Comparison of ENCODE assay signal across 8 cellular contexts in genomic region chr11:112016765-112017356, GRCh38. TPM values are rescaled to one million over a fixed set of nuclear protein-coding genes. Genes with fewer than 3 reads are reported as not detected.
A peak's percentile ranks its signal among the peaks of the same experiment; 100 is the strongest.
DNase-seq lines count a peak whose midpoint lies in the region; ATAC-seq and TF ChIP-seq lines count a peak whose summit lies in the region.

No MANE protein-coding gene starts in this region.

- peak overlapping the region; percentile 6 to 30 for H3K27ac ChIP-seq in esophagus (ENCODE audit: low read depth in 2 of 2, low read length in 1 of 2)
- peak overlapping the region; percentile 73 for H3K27ac ChIP-seq in suprapubic skin

- H3K36me3 Mint-ChIP-seq in stimulated activated naive B cell treated with anti-CD40 and anti-IgM and Interleukin-4, amounts not matched to agents 10 μg/mL and 1 μg/mL and 100 μg/mL, for 72 hours: no peaks in the 10 kb centered on the region
- H3K36me3 Mint-ChIP-seq in activated CD4-positive, alpha-beta memory T cell treated with anti-CD3 and anti-CD28 coated beads, Interleukin-2, amount 10 ng/mL, durations not matched to agents 7 days and 5 days (ENCODE audit: low read depth): peaks cover 6% of the 10 kb centered on the region

- TF ChIP-seq POLR2A in suprapubic skin (IDR thresholded peaks at IDR 0.05): no peak

- POLR2A ChIA-PET in activated CD4-positive, alpha-beta memory T cell treated with anti-CD3 and anti-CD28 coated beads, Interleukin-2, amount 10 ng/mL, durations not matched to agents 7 days and 5 days (lab: Charles Lee): interaction anchor here (1.3 kb wide), 1 partner anchor 14 kb away, joined by 3 read pairs; no protein-coding TSS in a partner anchor

- DNase-seq in suprapubic skin (ENCODE audit: low spot score in 2 of 2) (peak in 1 of 2 donors; percentile 68), NCI-H1092 treated with DMSO at 0.1 percent for 48 hours (lab: John Stamatoyannopoulos, UW) (no peak)
- no peak for DNase-seq in stimulated activated naive CD4-positive, alpha-beta T cell treated with Interleukin-2 at 50 U/mL for 16 hours (lab: John Stamatoyannopoulos, UW)
- DNase-seq in stimulated activated naive B cell treated with anti-CD40 and anti-IgM and Interleukin-4, amounts not matched to agents 10 μg/mL and 1 μg/mL and 100 μg/mL, for 72 hours: no peak
- DNase-seq in activated CD4-positive, alpha-beta memory T cell treated with anti-CD3 and anti-CD28 coated beads, Interleukin-2, amount 10 ng/mL, durations not matched to agents 7 days and 5 days: no peak

- peaks cover 5 to 9% of the 10 kb centered on the region in 2 donors for H3K4me1 Mint-ChIP-seq in stimulated activated naive B cell treated with anti-CD40 and anti-IgM and Interleukin-4, amounts not matched to agents 10 μg/mL and 1 μg/mL and 100 μg/mL, for 72 hours
- no peaks in the 10 kb centered on the region for H3K4me1 Mint-ChIP-seq in activated CD4-positive, alpha-beta memory T cell treated with anti-CD3 and anti-CD28 coated beads, Interleukin-2, amount 10 ng/mL, durations not matched to agents 7 days and 5 days

- H3K27me3 Mint-ChIP-seq in stimulated activated naive B cell treated with anti-CD40 and anti-IgM and Interleukin-4, amounts not matched to agents 10 μg/mL and 1 μg/mL and 100 μg/mL, for 72 hours: peaks cover 0 to 13% of the 10 kb centered on the region in 2 donors
- H3K27me3 Mint-ChIP-seq in activated CD4-positive, alpha-beta memory T cell treated with anti-CD3 and anti-CD28 coated beads, Interleukin-2, amount 10 ng/mL, durations not matched to agents 7 days and 5 days: no peaks in the 10 kb centered on the region

- H3K9me3 Mint-ChIP-seq in stimulated activated naive B cell treated with anti-CD40 and anti-IgM and Interleukin-4, amounts not matched to agents 10 μg/mL and 1 μg/mL and 100 μg/mL, for 72 hours: no peaks in the 10 kb centered on the region
- no peaks in the 10 kb centered on the region for H3K9me3 Mint-ChIP-seq in activated CD4-positive, alpha-beta memory T cell treated with anti-CD3 and anti-CD28 coated beads, Interleukin-2, amount 10 ng/mL, durations not matched to agents 7 days and 5 days

- H3K9me3 ChIP-seq in esophagus (ENCODE audit: control insufficient read depth in 2 of 2, insufficient read depth in 1 of 2, low read depth in 1 of 2, low read length in 1 of 2) (no peaks in the 10 kb centered on the region), suprapubic skin (no peaks in the 10 kb centered on the region)

- CTCF ChIA-PET in activated CD4-positive, alpha-beta memory T cell treated with anti-CD3 and anti-CD28 coated beads, Interleukin-2, amount 10 ng/mL, durations not matched to agents 7 days and 5 days (lab: Charles Lee): no interaction called here

- H3K4me3 Mint-ChIP-seq in stimulated activated naive B cell treated with anti-CD40 and anti-IgM and Interleukin-4, amounts not matched to agents 10 μg/mL and 1 μg/mL and 100 μg/mL, for 72 hours: no peak overlapping the region
- no peak overlapping the region for H3K4me3 Mint-ChIP-seq in activated CD4-positive, alpha-beta memory T cell treated with anti-CD3 and anti-CD28 coated beads, Interleukin-2, amount 10 ng/mL, durations not matched to agents 7 days and 5 days

- 79 to 83% methylated on average over 1 of the region's 1 CpG for WGBS in esophagus, 2 donors
- 100% methylated on average over 1 of the region's 1 CpG for WGBS in suprapubic skin

- no peak overlapping the region for H3K27ac Mint-ChIP-seq in stimulated activated naive B cell treated with anti-CD40 and anti-IgM and Interleukin-4, amounts not matched to agents 10 μg/mL and 1 μg/mL and 100 μg/mL, for 72 hours
- H3K27ac Mint-ChIP-seq in activated CD4-positive, alpha-beta memory T cell treated with anti-CD3 and anti-CD28 coated beads, Interleukin-2, amount 10 ng/mL, durations not matched to agents 7 days and 5 days: no peak overlapping the region

- H3K4me1 ChIP-seq in esophagus (ENCODE audit: control insufficient read depth in 2 of 2, insufficient read depth in 2 of 2, low read length in 1 of 2) (no peaks in the 10 kb centered on the region), suprapubic skin (peaks cover 3% of the 10 kb centered on the region)

- TF ChIP-seq CTCF in suprapubic skin (IDR thresholded peaks at IDR 0.05): no peak

- H3K4me3 ChIP-seq in esophagus (ENCODE audit: low read depth in 1 of 2, low read length in 2 of 2) (no peak overlapping the region), suprapubic skin (no peak overlapping the region)

- peaks cover 0 to 2% of the 10 kb centered on the region in 2 donors for H3K36me3 ChIP-seq in esophagus (ENCODE audit: control insufficient read depth in 2 of 2, insufficient read depth in 2 of 2, low read length in 1 of 2)
- peaks cover 20% of the 10 kb centered on the region for H3K36me3 ChIP-seq in suprapubic skin

- no peak for TF ChIP-seq EP300 in suprapubic skin (IDR thresholded peaks at IDR 0.05)

- no peaks in the 10 kb centered on the region for H3K27me3 ChIP-seq in esophagus (ENCODE audit: control insufficient read depth in 1 of 2, insufficient read depth in 2 of 2, low read length in 2 of 2)
- H3K27me3 ChIP-seq in suprapubic skin: no peaks in the 10 kb centered on the region

- ATAC-seq in GM19455 (IDR thresholded peaks at IDR 0.05; ENCODE audit: unreplicated experiment): peak; percentile 58
- ATAC-seq in HG03342 (IDR thresholded peaks at IDR 0.05; ENCODE audit: unreplicated experiment): peak; percentile 48
- no peak for ATAC-seq in stimulated activated naive B cell treated with anti-CD40 and anti-IgM and Interleukin-4, amounts not matched to agents 10 μg/mL and 1 μg/mL and 100 μg/mL, for 72 hours (replicated peaks)

RNA-seq across cellular contexts. Expression of gene DLAT, which starts 8.3 kb away (rescaled TPM):
- polyA plus RNA-seq in esophagus: 10 to 100 TPM in 1 of 2 donors, 1 to 10 TPM in 1; 9.7 to 22.6 TPM
- 10 to 100 TPM; 16.0 to 32.5 (median 24.4) TPM for total RNA-seq in suprapubic skin
- 10 to 100 TPM; 26.2 to 26.7 TPM for total RNA-seq in activated CD4-positive, alpha-beta memory T cell treated with anti-CD3 and anti-CD28 coated beads, Interleukin-2, amount 10 ng/mL, durations not matched to agents 7 days and 5 days

RNA-seq across cellular contexts. Expression of gene PIH1D2, which starts 57.0 kb away (rescaled TPM):
- 1 to 10 TPM; 1.7 to 1.8 TPM for polyA plus RNA-seq in esophagus
- total RNA-seq in suprapubic skin: 1 to 10 TPM; 1.1 to 2.6 (median 2.3) TPM
- under 1 TPM in 1 of 2 experiments, not detected in 1; 0.18 TPM for total RNA-seq in activated CD4-positive, alpha-beta memory T cell treated with anti-CD3 and anti-CD28 coated beads, Interleukin-2, amount 10 ng/mL, durations not matched to agents 7 days and 5 days

RNA-seq across cellular contexts. Expression of gene NKAPD1, which starts 57.2 kb away (rescaled TPM):
- 10 to 100 TPM in 1 of 2 donors, 1 to 10 TPM in 1; 9.0 to 10.8 TPM for polyA plus RNA-seq in esophagus
- total RNA-seq in suprapubic skin: 10 to 100 TPM; 14.4 to 20.2 (median 17.1) TPM
- 10 to 100 TPM; 21.2 to 23.9 TPM for total RNA-seq in activated CD4-positive, alpha-beta memory T cell treated with anti-CD3 and anti-CD28 coated beads, Interleukin-2, amount 10 ng/mL, durations not matched to agents 7 days and 5 days

Comparison
In these comparisons a context has a peak if more than half of its experiments do, and no peak if none do; other contexts are left out.
1. ATAC-seq: peak in GM19455 (single experiment) and HG03342 (single experiment); none in stimulated activated naive B cell treated with anti-CD40 and anti-IgM and Interleukin-4, amounts not matched to agents 10 μg/mL and 1 μg/mL and 100 μg/mL, for 72 hours (0 of 2).